14 cellular contexts compared by ENCODE assay signal in genomic region chr19:29815231-29815630, GRCh38. TPM values are rescaled to one million over a fixed set of nuclear protein-coding genes. Genes with fewer than 3 reads are reported as not detected.
DNase-seq lines count a peak whose midpoint lies in the region; ATAC-seq and TF ChIP-seq lines count a peak whose summit lies in the region.
"Had no signal": no experiment of that assay in that cellular context is flagged by ENCODE, and none has a peak within 500 bp of the region (broad histone marks: within the 10 kb centered on the region; RNA-seq: fewer than 3 reads in every experiment).

No MANE protein-coding gene starts in this region.

- no peaks in the 10 kb centered on the region for H3K27me3 Mint-ChIP-seq in activated naive CD4-positive, alpha-beta T cell treated with anti-CD3 and anti-CD28 coated beads, Interleukin-2, amount 10 ng/mL, durations not matched to agents 7 days and 5 days
- H3K27me3 Mint-ChIP-seq in mesothelial cell of epicardium (ENCODE audit: low read depth) = no peaks in the 10 kb centered on the region
- H3K27me3 Mint-ChIP-seq: activated CD8-positive, alpha-beta memory T cell treated with anti-CD3 and anti-CD28 coated beads, Interleukin-2, amount 10 ng/mL, durations not matched to agents 7 days and 5 days had no signal

- H2AFZ ChIP-seq in OCI-LY1 (ENCODE audit: low read length) = no peak overlapping the region

- TF ChIP-seq CTCF in OCI-LY1 (IDR thresholded peaks at IDR 0.05; ENCODE audit: low read length) (no peak; the same call in 1 of the 2 replicates), breast epithelium (IDR thresholded peaks at IDR 0.05) (no peak), mesothelial cell of epicardium (IDR thresholded peaks at IDR 0.05; ENCODE audit: unreplicated experiment) (no peak)

- DNase-seq in activated naive CD4-positive, alpha-beta T cell treated with anti-CD3 and anti-CD28 coated beads, Interleukin-2, amount 10 ng/mL, durations not matched to agents 7 days and 5 days = peak; percentile 39
- no peak for DNase-seq in activated naive CD4-positive, alpha-beta T cell treated with anti-CD3 and anti-CD28 coated beads, Interleukin-2, amount 50 U/mL, for 16 hours
- DNase-seq in breast epithelium (ENCODE audit: low spot score in 2 of 2) (no peak), left ventricle myocardium superior (no peak), mesothelial cell of epicardium (ENCODE audit: low spot score in 2 of 2, unreplicated experiment in 2 of 2) (no peak), NCI-H128 (lab: John Stamatoyannopoulos, UW; ENCODE audit: unreplicated experiment) (no peak)
- DNase-seq: activated CD8-positive, alpha-beta memory T cell treated with anti-CD3 and anti-CD28 coated beads, Interleukin-2, amount 10 ng/mL, durations not matched to agents 7 days and 5 days; NCI-H345; thyroid gland had no signal

- H3K27me3 ChIP-seq in OCI-LY1 (ENCODE audit: insufficient read depth, low read length) (no peaks in the 10 kb centered on the region), breast epithelium (no peaks in the 10 kb centered on the region)
- H3K27me3 ChIP-seq: right lobe of liver, thyroid gland had no signal

- no peaks in the 10 kb centered on the region for H4K20me1 ChIP-seq in OCI-LY1 (ENCODE audit: insufficient read depth, low read length)

- peaks cover 44% of the 10 kb centered on the region for H3K4me1 ChIP-seq in OCI-LY1 (ENCODE audit: insufficient read depth, low read length, severe bottlenecking)
- H3K4me1 ChIP-seq in breast epithelium = peaks cover 0 to 4% of the 10 kb centered on the region in 2 donors
- H3K4me1 ChIP-seq: right lobe of liver had no signal

- CTCF ChIA-PET in activated naive CD4-positive, alpha-beta T cell treated with anti-CD3 and anti-CD28 coated beads, Interleukin-2, amount 10 ng/mL, durations not matched to agents 7 days and 5 days (lab: Charles Lee) = interaction anchor here (0.8 kb wide), 1 partner anchor 55 kb away, joined by 4 read pairs; no protein-coding TSS in a partner anchor

- ATAC-seq in HG02642 (IDR thresholded peaks at IDR 0.05; ENCODE audit: poor library complexity, unreplicated experiment) = peak; percentile 35
- no peak for ATAC-seq in left ventricle myocardium superior
- ATAC-seq: activated CD8-positive, alpha-beta memory T cell treated with anti-CD3 and anti-CD28 coated beads, Interleukin-2, amount 10 ng/mL, durations not matched to agents 7 days and 5 days; Panc1; right lobe of liver had no signal

- no peaks in the 10 kb centered on the region for H3K9me3 ChIP-seq in OCI-LY1 (ENCODE audit: low read length)
- H3K9me3 ChIP-seq in breast epithelium = no peaks in the 10 kb centered on the region
- H3K9me3 ChIP-seq: right lobe of liver, thyroid gland had no signal

- H3F3A ChIP-seq in OCI-LY1 (ENCODE audit: insufficient read depth, low read length) = no peaks in the 10 kb centered on the region

- peaks cover 59% of the 10 kb centered on the region for H3K36me3 ChIP-seq in OCI-LY1 (ENCODE audit: insufficient read depth, low read length)
- no peaks in the 10 kb centered on the region for H3K36me3 ChIP-seq in breast epithelium
- H3K36me3 ChIP-seq: right lobe of liver, thyroid gland had no signal

- H3K4me2 ChIP-seq in OCI-LY1 (ENCODE audit: low read length) = peak overlapping the region; percentile 10; the same call in 1 of the 2 replicates

- no peak overlapping the region for H3K4me3 Mint-ChIP-seq in activated naive CD4-positive, alpha-beta T cell treated with anti-CD3 and anti-CD28 coated beads, Interleukin-2, amount 10 ng/mL, durations not matched to agents 7 days and 5 days
- no peak overlapping the region for H3K4me3 Mint-ChIP-seq in mesothelial cell of epicardium
- H3K4me3 Mint-ChIP-seq: activated CD8-positive, alpha-beta memory T cell treated with anti-CD3 and anti-CD28 coated beads, Interleukin-2, amount 10 ng/mL, durations not matched to agents 7 days and 5 days; dendritic cell treated with granulocyte-macrophage colony-stimulating factor and Interleukin-4, amounts not matched to agents 40 ng/mL and 50 ng/mL, for 4 days had no signal

- peak overlapping the region; percentile 33 for H3K27ac Mint-ChIP-seq in activated naive CD4-positive, alpha-beta T cell treated with anti-CD3 and anti-CD28 coated beads, Interleukin-2, amount 10 ng/mL, durations not matched to agents 7 days and 5 days
- H3K27ac Mint-ChIP-seq in mesothelial cell of epicardium = no peak overlapping the region
- H3K27ac Mint-ChIP-seq: activated CD8-positive, alpha-beta memory T cell treated with anti-CD3 and anti-CD28 coated beads, Interleukin-2, amount 10 ng/mL, durations not matched to agents 7 days and 5 days; dendritic cell treated with granulocyte-macrophage colony-stimulating factor and Interleukin-4, amounts not matched to agents 40 ng/mL and 50 ng/mL, for 4 days had no signal

- H3K4me1 Mint-ChIP-seq in activated naive CD4-positive, alpha-beta T cell treated with anti-CD3 and anti-CD28 coated beads, Interleukin-2, amount 10 ng/mL, durations not matched to agents 7 days and 5 days = peaks cover 44% of the 10 kb centered on the region
- H3K4me1 Mint-ChIP-seq in mesothelial cell of epicardium = peaks cover 10% of the 10 kb centered on the region

- H3K9me2 ChIP-seq in OCI-LY1 (ENCODE audit: low read depth, low read length) = no peaks in the 10 kb centered on the region

- TF ChIP-seq POLR2A in breast epithelium (IDR thresholded peaks at IDR 0.05) = no peak

- no peak overlapping the region for H3K4me3 ChIP-seq in OCI-LY1 (ENCODE audit: low read depth, low read length, poor library complexity, severe bottlenecking)
- no peak overlapping the region for H3K4me3 ChIP-seq in breast epithelium
- H3K4me3 ChIP-seq: right lobe of liver, thyroid gland had no signal

- H3K9me3 Mint-ChIP-seq in activated naive CD4-positive, alpha-beta T cell treated with anti-CD3 and anti-CD28 coated beads, Interleukin-2, amount 10 ng/mL, durations not matched to agents 7 days and 5 days = no peaks in the 10 kb centered on the region
- no peaks in the 10 kb centered on the region for H3K9me3 Mint-ChIP-seq in mesothelial cell of epicardium
- H3K9me3 Mint-ChIP-seq: dendritic cell treated with granulocyte-macrophage colony-stimulating factor and Interleukin-4, amounts not matched to agents 40 ng/mL and 50 ng/mL, for 4 days had no signal

- H3K9ac ChIP-seq in OCI-LY1 (ENCODE audit: low read length) = no peak overlapping the region; the same call in 1 of the 2 replicates

- intact Hi-C loops in breast epithelium (cut with DNase I; ENCODE audit: low total_unique reads) (no loop called here), left ventricle myocardium superior (cut with micrococcal nuclease) (no loop called here)

- no peaks in the 10 kb centered on the region for H3K79me2 ChIP-seq in OCI-LY1 (ENCODE audit: insufficient read depth, low read length)

- peak overlapping the region; percentile 40 for H3K27ac ChIP-seq in OCI-LY1 (ENCODE audit: low read depth, low read length, poor library complexity, severe bottlenecking)
- no peak overlapping the region for H3K27ac ChIP-seq in breast epithelium
- H3K27ac ChIP-seq: right lobe of liver, thyroid gland had no signal

- H3K36me3 Mint-ChIP-seq in activated naive CD4-positive, alpha-beta T cell treated with anti-CD3 and anti-CD28 coated beads, Interleukin-2, amount 10 ng/mL, durations not matched to agents 7 days and 5 days = peaks cover 44% of the 10 kb centered on the region
- peaks cover 5% of the 10 kb centered on the region for H3K36me3 Mint-ChIP-seq in mesothelial cell of epicardium

RNA-seq across cellular contexts. Expression of gene CCNE1, which starts 3.4 kb away (rescaled TPM):
- 1 to 10 TPM in 2 of 3 donors, under 1 TPM in 1; 0.33 to 2.1 (median 1.5) TPM for total RNA-seq in breast epithelium
- 3.3 TPM for total RNA-seq in left ventricle myocardium superior
- total RNA-seq in mesothelial cell of epicardium = 13.7 to 14.9 TPM (median 14.7 TPM) in 3 replicates
